In the genomic region with DNA sequence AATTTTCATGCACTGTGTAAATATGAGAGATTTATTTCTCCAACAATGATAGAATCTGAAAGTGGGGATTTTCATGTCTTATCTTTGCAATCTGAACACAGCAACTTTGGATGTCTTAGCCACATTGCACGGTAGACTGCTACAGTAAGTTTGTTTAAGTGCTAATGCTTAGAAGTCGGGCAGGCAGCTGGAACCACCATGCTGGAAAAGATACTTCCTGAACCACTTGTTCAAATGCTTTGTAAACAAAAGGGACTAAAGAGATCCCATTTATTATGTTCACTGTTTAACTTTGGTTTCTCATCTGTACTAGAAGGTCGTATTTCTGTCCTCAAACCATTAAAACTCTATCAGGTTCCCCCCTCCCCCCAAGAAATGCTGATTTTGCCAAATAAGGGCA, we compare ENCODE assay signal across 12 cellular contexts.
A peak's percentile ranks its signal among the peaks of the same experiment; 100 is the strongest.
DNase-seq lines count a peak whose midpoint lies in the region; ATAC-seq and TF ChIP-seq lines count a peak whose summit lies in the region.
"Had no signal": no experiment of that assay in that cellular context is flagged by ENCODE, and none has a peak within 500 bp of the region (broad histone marks: within the 10 kb centered on the region; RNA-seq: fewer than 3 reads in every experiment).

No MANE protein-coding gene starts in this region.

- POLR2A ChIA-PET in activated CD4-positive, alpha-beta T cell treated with anti-CD3 and anti-CD28 coated beads for 36 hours (lab: Charles Lee): no interaction called here

- H3K36me3 Mint-ChIP-seq in activated CD4-positive, alpha-beta T cell treated with anti-CD3 and anti-CD28 coated beads for 36 hours (ENCODE audit: low read depth): peaks cover 42% of the 10 kb centered on the region
- peaks cover 21% of the 10 kb centered on the region for H3K36me3 Mint-ChIP-seq in natural killer cell treated with Interleukin-12 subunit alpha and Interleukin-12 subunit beta and Interleukin-15 and Interleukin-18, amount 100 ng/mL, for 72 hours

- TF ChIP-seq CTCF in VCaP (conservative IDR thresholded peaks at IDR 0.05): no peak

- peak overlapping the region; percentile 80 for H3K27ac Mint-ChIP-seq in activated CD4-positive, alpha-beta T cell treated with anti-CD3 and anti-CD28 coated beads for 36 hours
- H3K27ac Mint-ChIP-seq in natural killer cell treated with Interleukin-12 subunit alpha and Interleukin-12 subunit beta and Interleukin-15 and Interleukin-18, amount 100 ng/mL, for 72 hours: no peak overlapping the region

- peak overlapping the region; percentile 47 for H3K27ac ChIP-seq in VCaP
- no peak overlapping the region for H3K27ac ChIP-seq in caudate nucleus (ENCODE audit: low read depth, low read length)
- H3K27ac ChIP-seq: body of pancreas, foreskin keratinocyte, upper lobe of right lung had no signal

- no peaks in the 10 kb centered on the region for H3K27me3 Mint-ChIP-seq in activated CD4-positive, alpha-beta T cell treated with anti-CD3 and anti-CD28 coated beads for 36 hours
- H3K27me3 Mint-ChIP-seq in natural killer cell treated with Interleukin-12 subunit alpha and Interleukin-12 subunit beta and Interleukin-15 and Interleukin-18, amount 100 ng/mL, for 72 hours: no peaks in the 10 kb centered on the region

- H3K4me1 Mint-ChIP-seq in activated CD4-positive, alpha-beta T cell treated with anti-CD3 and anti-CD28 coated beads for 36 hours: peaks cover 54% of the 10 kb centered on the region
- H3K4me1 Mint-ChIP-seq in natural killer cell treated with Interleukin-12 subunit alpha and Interleukin-12 subunit beta and Interleukin-15 and Interleukin-18, amount 100 ng/mL, for 72 hours (ENCODE audit: low read depth in 2 of 2): peaks cover 44 to 48% of the 10 kb centered on the region in 2 donors

- intact Hi-C loops in activated CD4-positive, alpha-beta T cell treated with anti-CD3 and anti-CD28 coated beads for 36 hours (cut with DNase I, micrococcal nuclease): loop anchor here in 1 of 2 experiments (5.0 kb wide), 1 partner anchor 239 kb away; no protein-coding TSS in a partner anchor

- CTCF ChIA-PET in activated CD4-positive, alpha-beta T cell treated with anti-CD3 and anti-CD28 coated beads for 36 hours (lab: Charles Lee): interaction anchor here (1.2 kb wide), 1 partner anchor 59 kb away, joined by 3 read pairs; no protein-coding TSS in a partner anchor

- no peak for ATAC-seq in activated CD4-positive, alpha-beta T cell treated with anti-CD3 and anti-CD28 coated beads for 36 hours
- ATAC-seq in natural killer cell treated with Interleukin-12 subunit alpha and Interleukin-12 subunit beta and Interleukin-15 and Interleukin-18, amount 100 ng/mL, for 72 hours: no peak
- ATAC-seq in HG02759 (IDR thresholded peaks at IDR 0.05; ENCODE audit: unreplicated experiment): no peak
- ATAC-seq: body of pancreas, mucosa of descending colon, upper lobe of right lung had no signal

- H3K9me3 Mint-ChIP-seq in activated CD4-positive, alpha-beta T cell treated with anti-CD3 and anti-CD28 coated beads for 36 hours (ENCODE audit: low read depth): no peaks in the 10 kb centered on the region
- no peaks in the 10 kb centered on the region for H3K9me3 Mint-ChIP-seq in natural killer cell treated with Interleukin-12 subunit alpha and Interleukin-12 subunit beta and Interleukin-15 and Interleukin-18, amount 100 ng/mL, for 72 hours

- peak overlapping the region; percentile 57 for H3K4me3 Mint-ChIP-seq in activated CD4-positive, alpha-beta T cell treated with anti-CD3 and anti-CD28 coated beads for 36 hours
- peak overlapping the region; percentile 84 for H3K4me3 Mint-ChIP-seq in natural killer cell treated with Interleukin-12 subunit alpha and Interleukin-12 subunit beta and Interleukin-15 and Interleukin-18, amount 100 ng/mL, for 72 hours

- DNase-seq in activated CD4-positive, alpha-beta T cell treated with anti-CD3 and anti-CD28 coated beads for 36 hours: no peak
- DNase-seq in activated CD4-positive, alpha-beta T cell treated with anti-CD3 and anti-CD28 coated beads for 1 hour: no peak
- DNase-seq in NCI-H146 (lab: John Stamatoyannopoulos, UW): peak; percentile 73
- no peak for DNase-seq in natural killer cell treated with Interleukin-12 subunit alpha and Interleukin-12 subunit beta and Interleukin-15 and Interleukin-18, amount 100 ng/mL, for 72 hours (ENCODE audit: low spot score)
- DNase-seq in caudate nucleus (lab: John Stamatoyannopoulos, UW): no peak
- DNase-seq in stimulated activated CD4-positive, alpha-beta T cell treated with anti-CD3 and anti-CD28 coated beads, Interleukin-4, amount 100 ng/mL, for 1 hour: no peak
- DNase-seq: body of pancreas, foreskin keratinocyte, mucosa of descending colon, upper lobe of right lung had no signal
